In the genomic region with DNA sequence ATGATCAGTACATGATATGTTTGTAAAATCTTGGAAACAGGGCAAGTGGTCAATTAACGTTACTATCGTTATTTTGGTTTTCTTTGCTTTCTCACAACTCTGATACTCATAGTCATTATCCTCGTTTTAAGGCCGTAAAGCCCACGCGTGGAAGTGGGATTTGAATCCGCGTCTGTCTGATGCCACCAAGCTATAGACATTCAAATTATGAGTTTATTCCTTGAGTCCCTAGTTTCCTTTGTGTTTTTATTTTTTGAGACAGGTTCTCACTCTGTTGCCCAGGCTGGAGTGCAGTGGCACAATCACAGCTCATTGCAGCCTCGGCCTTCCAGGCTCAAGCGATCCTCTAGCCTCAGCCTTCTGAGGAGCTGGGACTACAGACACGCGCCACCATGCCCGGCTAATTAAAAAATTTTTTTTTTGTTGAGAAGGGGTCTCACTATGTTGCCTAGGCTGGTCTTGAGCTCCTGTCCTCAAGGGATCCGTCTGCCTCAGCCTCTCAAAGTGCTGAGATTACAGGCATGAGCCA, we compare ENCODE assay signal across 1 cellular context.
TF ChIP-seq lines count a peak whose summit lies in the region.

No MANE protein-coding gene starts in this region.

TF ChIP-seq in GM12878, 131 proteins besides CTCF, POLR2A, EP300 and RAD21:
- TF ChIP-seq ELK1 (IDR thresholded peaks at IDR 0.05; ENCODE audit: low read depth, low read length): no peak
- TF ChIP-seq, protein P1, sequence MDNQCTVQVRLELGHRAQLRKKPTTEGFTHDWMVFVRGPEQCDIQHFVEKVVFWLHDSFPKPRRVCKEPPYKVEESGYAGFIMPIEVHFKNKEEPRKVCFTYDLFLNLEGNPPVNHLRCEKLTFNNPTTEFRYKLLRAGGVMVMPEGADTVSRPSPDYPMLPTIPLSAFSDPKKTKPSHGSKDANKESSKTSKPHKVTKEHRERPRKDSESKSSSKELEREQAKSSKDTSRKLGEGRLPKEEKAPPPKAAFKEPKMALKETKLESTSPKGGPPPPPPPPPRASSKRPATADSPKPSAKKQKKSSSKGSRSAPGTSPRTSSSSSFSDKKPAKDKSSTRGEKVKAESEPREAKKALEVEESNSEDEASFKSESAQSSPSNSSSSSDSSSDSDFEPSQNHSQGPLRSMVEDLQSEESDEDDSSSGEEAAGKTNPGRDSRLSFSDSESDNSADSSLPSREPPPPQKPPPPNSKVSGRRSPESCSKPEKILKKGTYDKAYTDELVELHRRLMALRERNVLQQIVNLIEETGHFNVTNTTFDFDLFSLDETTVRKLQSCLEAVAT (IDR thresholded peaks at IDR 0.05): peak; percentile 86
